ENCODE assay signal across 21 cellular contexts in the genomic region with DNA sequence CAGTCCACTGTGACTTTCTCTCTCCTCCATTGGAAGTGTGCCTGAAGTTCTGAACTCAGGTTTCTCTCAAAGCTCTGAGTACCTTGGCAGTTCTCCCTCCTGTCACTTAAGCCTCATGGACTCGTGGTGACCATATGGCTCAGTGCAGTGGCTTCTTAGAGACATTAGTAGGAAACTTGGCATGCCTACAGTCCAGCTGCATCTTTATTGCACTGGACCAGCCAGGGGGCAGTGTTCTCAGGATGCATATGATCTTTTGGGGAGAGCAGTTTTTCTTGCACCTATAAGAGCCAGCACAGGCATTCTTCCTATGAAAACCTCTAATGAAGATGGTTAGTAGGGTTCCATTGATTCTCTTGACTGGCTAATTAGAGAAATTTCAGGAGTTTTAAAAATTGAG. TPM values are rescaled to one million over a fixed set of nuclear protein-coding genes. Genes with fewer than 3 reads are reported as not detected.
A peak's percentile ranks its signal among the peaks of the same experiment; 100 is the strongest.
DNase-seq lines count a peak whose midpoint lies in the region; TF ChIP-seq lines count a peak whose summit lies in the region.
"Had no signal": no experiment of that assay in that cellular context is flagged by ENCODE, and none has a peak within 500 bp of the region (broad histone marks: within the 10 kb centered on the region; RNA-seq: fewer than 3 reads in every experiment).

No MANE protein-coding gene starts in this region.

- no peak overlapping the region for H3K4me3 ChIP-seq in LNCaP clone FGC (ENCODE audit: low read depth, low read length)
- H3K4me3 ChIP-seq in cardiac fibroblast (replicated peaks in 1 of 2; ENCODE audit: low read depth in 2 of 2, low read length in 2 of 2): no peak overlapping the region
- no peak overlapping the region for H3K4me3 ChIP-seq in osteoblast (ENCODE audit: insufficient read depth, low read length)
- H3K4me3 ChIP-seq: esophagus muscularis mucosa, HAP-1, stomach, uterus had no signal

- DNase-seq in NCI-H82 (lab: John Stamatoyannopoulos, UW) (peak; percentile 40), NCI-H82 treated with DMSO at 0.1 percent for 48 hours (lab: John Stamatoyannopoulos, UW; ENCODE audit: unreplicated experiment) (no peak), LNCaP clone FGC (ENCODE audit: low read depth) (no peak), cardiac fibroblast (ENCODE audit: low read depth in 2 of 2) (peak in 1 of 2 donors; percentile 10), osteoblast (ENCODE audit: insufficient read length, low spot score, missing footprints) (no peak), HuH-7 (ENCODE audit: low spot score) (no peak), NCI-H1105 treated with DMSO at 0.1 percent for 48 hours (lab: John Stamatoyannopoulos, UW) (no peak), DMS53 (lab: John Stamatoyannopoulos, UW) (no peak)
- DNase-seq: activated CD4-positive, alpha-beta T cell treated with anti-CD3 and anti-CD28 coated beads for 1 hour; activated naive CD8-positive, alpha-beta T cell treated with anti-CD3 and anti-CD28 coated beads, Interleukin-2, amount 50 U/mL, for 24 hours; activated T-cell treated with anti-CD3 and anti-CD28 coated beads, Interleukin-2, amount 50 U/mL, for 1 hour; mesendoderm; NCI-H146; stomach; uterus had no signal

- peaks cover 3% of the 10 kb centered on the region for H3K27me3 ChIP-seq in osteoblast (ENCODE audit: insufficient read depth, low read length)
- H3K27me3 ChIP-seq: esophagus muscularis mucosa, stomach, uterus had no signal

- H3K36me3 ChIP-seq in osteoblast (ENCODE audit: insufficient read depth, low read length): no peaks in the 10 kb centered on the region
- H3K36me3 ChIP-seq: esophagus muscularis mucosa, HAP-1, neutrophil, stomach, uterus had no signal

- H2AFZ ChIP-seq in osteoblast (ENCODE audit: low read length): no peak overlapping the region

- H3K4me2 ChIP-seq in osteoblast (ENCODE audit: insufficient read depth, low read length): no peak overlapping the region
- H3K4me2 ChIP-seq: KMS-11 had no signal

- no peak overlapping the region for H3K27ac ChIP-seq in osteoblast (ENCODE audit: low read depth, low read length)
- H3K27ac ChIP-seq: esophagus muscularis mucosa, KMS-11, neutrophil, RWPE1, stomach, uterus had no signal

- H3K9me3 ChIP-seq in osteoblast (ENCODE audit: low read depth, low read length): no peaks in the 10 kb centered on the region
- H3K9me3 ChIP-seq: esophagus muscularis mucosa, HAP-1, neutrophil, stomach, uterus had no signal

- H3K4me1 ChIP-seq in osteoblast (ENCODE audit: insufficient read depth, low read length): peaks cover 3% of the 10 kb centered on the region
- H3K4me1 ChIP-seq: HAP-1, stomach, uterus had no signal

- no peaks in the 10 kb centered on the region for H3K79me2 ChIP-seq in osteoblast (ENCODE audit: insufficient read depth, low read length)

- TF ChIP-seq CTCF in LNCaP clone FGC (IDR thresholded peaks at IDR 0.05; ENCODE audit: control insufficient read depth, extremely low read depth, insufficient read depth) (peak; percentile 50), cardiac fibroblast (IDR thresholded peaks at IDR 0.05; ENCODE audit: low read depth, low read length) (peak; percentile 25), osteoblast (IDR thresholded peaks at IDR 0.05; ENCODE audit: extremely low read depth, low read depth, low read length) (peak; percentile 33)

- H4K20me1 ChIP-seq in osteoblast (ENCODE audit: insufficient read depth, low read length): no peaks in the 10 kb centered on the region

RNA-seq across cellular contexts. Expression of a gene that starts 47.5 kb away (rescaled TPM):
- not detected in 2 replicates for total RNA-seq in osteoblast
- total RNA-seq: esophagus muscularis mucosa; T-helper 1 cell treated with Interleukin-12 subunit alpha and Interleukin-12 subunit beta and Interleukin-4 antibody, amounts not matched to agents 30 ng/mL and 1 ng/mL, for 36 hours; uterus had no signal

RNA-seq across cellular contexts. Expression of a gene that starts 55.8 kb away (rescaled TPM):
- total RNA-seq in osteoblast: not detected in 2 replicates
- total RNA-seq: T-helper 1 cell treated with Interleukin-12 subunit alpha and Interleukin-12 subunit beta and Interleukin-4 antibody, amounts not matched to agents 30 ng/mL and 1 ng/mL, for 36 hours had no signal
